ENCODE assay signal across 1 cellular context in the genomic region with DNA sequence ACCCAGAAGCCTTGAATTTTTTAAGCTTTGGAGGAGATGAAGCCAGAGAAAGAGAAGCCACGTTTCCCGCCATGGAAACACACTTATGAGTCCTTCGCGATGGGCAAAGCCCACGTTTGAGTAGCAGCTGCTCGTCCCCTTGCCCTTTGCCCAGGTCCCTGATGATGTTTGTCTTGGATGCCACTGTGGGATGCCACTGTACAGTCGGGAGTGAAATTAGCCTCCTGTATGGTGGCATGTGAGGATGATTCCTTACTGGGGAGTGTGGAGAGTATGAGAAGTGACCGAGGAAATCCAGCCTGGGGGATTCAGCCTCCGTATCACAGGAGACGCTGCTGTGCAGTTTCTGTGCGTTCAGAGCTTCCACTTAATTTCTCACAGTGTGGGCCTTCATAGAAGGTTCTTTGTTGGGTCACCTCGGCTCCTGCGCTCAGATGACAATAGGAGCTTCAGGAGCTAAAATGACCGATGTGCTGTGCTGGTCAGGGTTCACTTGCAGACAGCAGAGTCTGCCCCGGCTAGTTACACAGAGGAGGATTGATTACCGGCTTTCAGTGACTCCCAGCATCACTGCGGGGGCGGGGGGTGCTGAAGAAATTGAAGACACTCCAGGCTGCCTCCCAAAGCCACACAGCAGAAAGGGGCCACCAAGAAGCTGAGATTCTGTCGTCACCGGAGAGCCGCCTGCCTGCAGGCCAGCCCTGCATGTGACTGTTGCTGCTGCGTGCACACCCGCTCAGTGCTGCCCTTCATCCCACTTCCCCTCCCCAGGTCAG.
TF ChIP-seq lines count a peak whose summit lies in the region.

No MANE protein-coding gene starts in this region.

TF ChIP-seq in HepG2, 621 proteins besides CTCF, POLR2A, EP300 and RAD21 (continued from another document):
- TF ChIP-seq, protein P1, sequence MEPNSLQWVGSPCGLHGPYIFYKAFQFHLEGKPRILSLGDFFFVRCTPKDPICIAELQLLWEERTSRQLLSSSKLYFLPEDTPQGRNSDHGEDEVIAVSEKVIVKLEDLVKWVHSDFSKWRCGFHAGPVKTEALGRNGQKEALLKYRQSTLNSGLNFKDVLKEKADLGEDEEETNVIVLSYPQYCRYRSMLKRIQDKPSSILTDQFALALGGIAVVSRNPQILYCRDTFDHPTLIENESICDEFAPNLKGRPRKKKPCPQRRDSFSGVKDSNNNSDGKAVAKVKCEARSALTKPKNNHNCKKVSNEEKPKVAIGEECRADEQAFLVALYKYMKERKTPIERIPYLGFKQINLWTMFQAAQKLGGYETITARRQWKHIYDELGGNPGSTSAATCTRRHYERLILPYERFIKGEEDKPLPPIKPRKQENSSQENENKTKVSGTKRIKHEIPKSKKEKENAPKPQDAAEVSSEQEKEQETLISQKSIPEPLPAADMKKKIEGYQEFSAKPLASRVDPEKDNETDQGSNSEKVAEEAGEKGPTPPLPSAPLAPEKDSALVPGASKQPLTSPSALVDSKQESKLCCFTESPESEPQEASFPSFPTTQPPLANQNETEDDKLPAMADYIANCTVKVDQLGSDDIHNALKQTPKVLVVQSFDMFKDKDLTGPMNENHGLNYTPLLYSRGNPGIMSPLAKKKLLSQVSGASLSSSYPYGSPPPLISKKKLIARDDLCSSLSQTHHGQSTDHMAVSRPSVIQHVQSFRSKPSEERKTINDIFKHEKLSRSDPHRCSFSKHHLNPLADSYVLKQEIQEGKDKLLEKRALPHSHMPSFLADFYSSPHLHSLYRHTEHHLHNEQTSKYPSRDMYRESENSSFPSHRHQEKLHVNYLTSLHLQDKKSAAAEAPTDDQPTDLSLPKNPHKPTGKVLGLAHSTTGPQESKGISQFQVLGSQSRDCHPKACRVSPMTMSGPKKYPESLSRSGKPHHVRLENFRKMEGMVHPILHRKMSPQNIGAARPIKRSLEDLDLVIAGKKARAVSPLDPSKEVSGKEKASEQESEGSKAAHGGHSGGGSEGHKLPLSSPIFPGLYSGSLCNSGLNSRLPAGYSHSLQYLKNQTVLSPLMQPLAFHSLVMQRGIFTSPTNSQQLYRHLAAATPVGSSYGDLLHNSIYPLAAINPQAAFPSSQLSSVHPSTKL (CRISPR knock-in tag; IDR thresholded peaks at IDR 0.05): peak; percentile 50; the same call in 1 of the 2 replicates
- TF ChIP-seq POLR2G (IDR thresholded peaks at IDR 0.05; ENCODE audit: low read depth, low read length) (0 out of 2 replicates have a peak, but pooled peaks have one; percentile 33), DR1 (CRISPR knock-in tag; IDR thresholded peaks at IDR 0.05) (no peak), NCOA1 (CRISPR knock-in tag; IDR thresholded peaks at IDR 0.05) (no peak), SAP130 (CRISPR knock-in tag; IDR thresholded peaks at IDR 0.05; ENCODE audit: low read depth) (0 out of 2 replicates have a peak, but pooled peaks have one; percentile 18), SPEN (CRISPR knock-in tag; IDR thresholded peaks at IDR 0.05; ENCODE audit: low read depth) (no peak), KDM5B (CRISPR knock-in tag; IDR thresholded peaks at IDR 0.05; ENCODE audit: borderline replicate concordance) (no peak), CHD4 (IDR thresholded peaks at IDR 0.05; ENCODE audit: borderline replicate concordance, low read length) (peak; percentile 30; the same call in 1 of the 2 replicates), ZNF550 (CRISPR knock-in tag; IDR thresholded peaks at IDR 0.05; ENCODE audit: borderline replicate concordance) (no peak), CEBPZ (IDR thresholded peaks at IDR 0.05; ENCODE audit: low read length) (no peak), SATB2 (CRISPR knock-in tag; IDR thresholded peaks at IDR 0.05) (no peak), ZNF607 (CRISPR knock-in tag; IDR thresholded peaks at IDR 0.05; ENCODE audit: borderline replicate concordance) (no peak), KMT2B (CRISPR knock-in tag; IDR thresholded peaks at IDR 0.05) (no peak), GABPB1 (CRISPR knock-in tag; IDR thresholded peaks at IDR 0.05) (no peak), KAT7 (CRISPR knock-in tag; IDR thresholded peaks at IDR 0.05; ENCODE audit: borderline replicate concordance) (no peak), KDM6A (CRISPR knock-in tag; IDR thresholded peaks at IDR 0.05; ENCODE audit: low read depth) (no peak), ZUFSP (CRISPR knock-in tag; IDR thresholded peaks at IDR 0.05; ENCODE audit: borderline replicate concordance) (no peak), RXRB (CRISPR knock-in tag; IDR thresholded peaks at IDR 0.05; ENCODE audit: borderline replicate concordance) (peak; percentile 9; the same call in 1 of the 2 replicates), BCLAF1 (IDR thresholded peaks at IDR 0.05) (no peak), HNF4A (CRISPR knock-in tag; IDR thresholded peaks at IDR 0.05) (peak; percentile 56), ZNF430 (CRISPR knock-in tag; IDR thresholded peaks at IDR 0.05) (no peak), ZEB1 (IDR thresholded peaks at IDR 0.05; ENCODE audit: insufficient replicate concordance, low read depth) (no peak)
- TF ChIP-seq, protein P2, sequence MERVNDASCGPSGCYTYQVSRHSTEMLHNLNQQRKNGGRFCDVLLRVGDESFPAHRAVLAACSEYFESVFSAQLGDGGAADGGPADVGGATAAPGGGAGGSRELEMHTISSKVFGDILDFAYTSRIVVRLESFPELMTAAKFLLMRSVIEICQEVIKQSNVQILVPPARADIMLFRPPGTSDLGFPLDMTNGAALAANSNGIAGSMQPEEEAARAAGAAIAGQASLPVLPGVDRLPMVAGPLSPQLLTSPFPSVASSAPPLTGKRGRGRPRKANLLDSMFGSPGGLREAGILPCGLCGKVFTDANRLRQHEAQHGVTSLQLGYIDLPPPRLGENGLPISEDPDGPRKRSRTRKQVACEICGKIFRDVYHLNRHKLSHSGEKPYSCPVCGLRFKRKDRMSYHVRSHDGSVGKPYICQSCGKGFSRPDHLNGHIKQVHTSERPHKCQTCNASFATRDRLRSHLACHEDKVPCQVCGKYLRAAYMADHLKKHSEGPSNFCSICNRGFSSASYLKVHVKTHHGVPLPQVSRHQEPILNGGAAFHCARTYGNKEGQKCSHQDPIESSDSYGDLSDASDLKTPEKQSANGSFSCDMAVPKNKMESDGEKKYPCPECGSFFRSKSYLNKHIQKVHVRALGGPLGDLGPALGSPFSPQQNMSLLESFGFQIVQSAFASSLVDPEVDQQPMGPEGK (CRISPR knock-in tag; IDR thresholded peaks at IDR 0.05): peak; percentile 63
- TF ChIP-seq, protein P3, sequence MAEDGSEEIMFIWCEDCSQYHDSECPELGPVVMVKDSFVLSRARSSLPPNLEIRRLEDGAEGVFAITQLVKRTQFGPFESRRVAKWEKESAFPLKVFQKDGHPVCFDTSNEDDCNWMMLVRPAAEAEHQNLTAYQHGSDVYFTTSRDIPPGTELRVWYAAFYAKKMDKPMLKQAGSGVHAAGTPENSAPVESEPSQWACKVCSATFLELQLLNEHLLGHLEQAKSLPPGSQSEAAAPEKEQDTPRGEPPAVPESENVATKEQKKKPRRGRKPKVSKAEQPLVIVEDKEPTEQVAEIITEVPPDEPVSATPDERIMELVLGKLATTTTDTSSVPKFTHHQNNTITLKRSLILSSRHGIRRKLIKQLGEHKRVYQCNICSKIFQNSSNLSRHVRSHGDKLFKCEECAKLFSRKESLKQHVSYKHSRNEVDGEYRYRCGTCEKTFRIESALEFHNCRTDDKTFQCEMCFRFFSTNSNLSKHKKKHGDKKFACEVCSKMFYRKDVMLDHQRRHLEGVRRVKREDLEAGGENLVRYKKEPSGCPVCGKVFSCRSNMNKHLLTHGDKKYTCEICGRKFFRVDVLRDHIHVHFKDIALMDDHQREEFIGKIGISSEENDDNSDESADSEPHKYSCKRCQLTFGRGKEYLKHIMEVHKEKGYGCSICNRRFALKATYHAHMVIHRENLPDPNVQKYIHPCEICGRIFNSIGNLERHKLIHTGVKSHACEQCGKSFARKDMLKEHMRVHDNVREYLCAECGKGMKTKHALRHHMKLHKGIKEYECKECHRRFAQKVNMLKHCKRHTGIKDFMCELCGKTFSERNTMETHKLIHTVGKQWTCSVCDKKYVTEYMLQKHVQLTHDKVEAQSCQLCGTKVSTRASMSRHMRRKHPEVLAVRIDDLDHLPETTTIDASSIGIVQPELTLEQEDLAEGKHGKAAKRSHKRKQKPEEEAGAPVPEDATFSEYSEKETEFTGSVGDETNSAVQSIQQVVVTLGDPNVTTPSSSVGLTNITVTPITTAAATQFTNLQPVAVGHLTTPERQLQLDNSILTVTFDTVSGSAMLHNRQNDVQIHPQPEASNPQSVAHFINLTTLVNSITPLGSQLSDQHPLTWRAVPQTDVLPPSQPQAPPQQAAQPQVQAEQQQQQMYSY (CRISPR knock-in tag; IDR thresholded peaks at IDR 0.05): no peak
